ENCODE assay signal across 18 cellular contexts in genomic region chr6:163942790-163943189, GRCh38.
DNase-seq lines count a peak whose midpoint lies in the region; TF ChIP-seq lines count a peak whose summit lies in the region.
"Had no signal": no experiment of that assay in that cellular context is flagged by ENCODE, and none has a peak within 500 bp of the region (broad histone marks: within the 10 kb centered on the region; RNA-seq: fewer than 3 reads in every experiment).

No MANE protein-coding gene starts in this region.

- H3K4me1 Mint-ChIP-seq in H9 (peaks cover 74 to 81% of the 10 kb centered on the region in 2 experiments), progenitor cell of endocrine pancreas (ENCODE audit: low read depth) (peaks cover 9% of the 10 kb centered on the region), HFFc6 (ENCODE audit: low read depth) (peaks cover 7% of the 10 kb centered on the region; the same call in 1 of the 2 replicates)

- no CpG with 5 or more reads among the region's 3 CpGs for WGBS in H9 (ENCODE audit: extremely low coverage, insufficient read length, low lambda C conversion rate)
- WGBS in neuronal stem cell (ENCODE audit: extremely low coverage in 2 of 2, insufficient read length in 2 of 2, insufficient replicate concordance in 1 of 2), 2 donors, result no CpG with 5 or more reads among the region's 3 CpGs
- WGBS in spleen, 5 donors, result 43 to 55% (median 51%) methylated on average over 3 of the region's 3 CpGs

- H3K79me1 ChIP-seq in H9 (ENCODE audit: insufficient read depth, low read depth, low read length, poor library complexity, severe bottlenecking), result no peaks in the 10 kb centered on the region
- H3K79me1 ChIP-seq in neuronal stem cell (ENCODE audit: low read depth, low read length), result no peaks in the 10 kb centered on the region

- H3K4ac ChIP-seq in H9 (ENCODE audit: low read depth, low read length) (no peak overlapping the region), neuronal stem cell (ENCODE audit: low read length) (no peak overlapping the region)

- H3K27me3 Mint-ChIP-seq in H9 (ENCODE audit: low read depth), result peaks cover 1% of the 10 kb centered on the region; the same call in 1 of the 2 replicates
- H3K27me3 Mint-ChIP-seq in progenitor cell of endocrine pancreas, result peaks cover 50% of the 10 kb centered on the region
- peaks cover 15% of the 10 kb centered on the region for H3K27me3 Mint-ChIP-seq in HFFc6 (ENCODE audit: insufficient read depth)

- no peak overlapping the region for H3K4me2 ChIP-seq in H9 (ENCODE audit: insufficient read depth, insufficient read length, low read length)
- no peak overlapping the region for H3K4me2 ChIP-seq in neuronal stem cell (ENCODE audit: insufficient read depth, low read length, poor library complexity, severe bottlenecking)

- H2AK5ac ChIP-seq in H9 (ENCODE audit: insufficient read length, low read length) (no peak overlapping the region), neuronal stem cell (ENCODE audit: low read depth, low read length) (no peak overlapping the region)

- H3K27me3 ChIP-seq in H9 (ENCODE audit: insufficient read depth, low read length) (no peaks in the 10 kb centered on the region), iPS-20b (ENCODE audit: insufficient read depth, low read length) (no peaks in the 10 kb centered on the region), neuronal stem cell (ENCODE audit: control insufficient read depth in 3 of 3, insufficient read depth in 3 of 3, low read depth in 1 of 3, low read length in 3 of 3) (no peaks in the 10 kb centered on the region), spleen (replicated peaks in 1 of 7) (peaks cover 0 to 23% (median 0%) of the 10 kb centered on the region in 7 donors)
- H3K27me3 ChIP-seq: Peyer's patch, SJCRH30 had no signal

- H2BK20ac ChIP-seq in H9 (ENCODE audit: low read depth, low read length, poor library complexity, severe bottlenecking), result no peak overlapping the region

- H4K5ac ChIP-seq in H9 (ENCODE audit: insufficient read length, low read depth, low read length), result no peak overlapping the region

- H3K18ac ChIP-seq in H9 (ENCODE audit: insufficient read length, low read depth, low read length) (no peak overlapping the region), neuronal stem cell (ENCODE audit: low read length) (no peak overlapping the region)

- H3K4me3 Mint-ChIP-seq in H9 (peak overlapping the region in 1 of 2 experiments; percentile 68; a peak in 1 of 5 replicates), progenitor cell of endocrine pancreas (ENCODE audit: low read depth) (no peak overlapping the region), HFFc6 (no peak overlapping the region)
- H3K4me3 Mint-ChIP-seq: CD8-positive, alpha-beta memory T cell had no signal

- H3K36me3 ChIP-seq in iPS-20b (ENCODE audit: insufficient read depth, low read depth, low read length) (no peaks in the 10 kb centered on the region), neuronal stem cell (replicated peaks in 1 of 2; ENCODE audit: control insufficient read depth in 2 of 2, insufficient read depth in 2 of 2, low read length in 2 of 2) (no peaks in the 10 kb centered on the region), spleen (no peaks in the 10 kb centered on the region)
- H3K36me3 ChIP-seq: Peyer's patch, SJCRH30 had no signal

- peak overlapping the region in 2 of 3 experiments; percentile 95 to 99; a peak in 4 of 7 replicates for H3K27ac Mint-ChIP-seq in H9
- H3K27ac Mint-ChIP-seq in progenitor cell of endocrine pancreas, result no peak overlapping the region
- no peak overlapping the region for H3K27ac Mint-ChIP-seq in HFFc6

- H4K91ac ChIP-seq in H9 (ENCODE audit: insufficient read length, low read depth, low read length), result no peak overlapping the region
- no peak overlapping the region for H4K91ac ChIP-seq in neuronal stem cell (ENCODE audit: low read depth, low read length, poor library complexity)

- H3K9me3 ChIP-seq in H9 (ENCODE audit: control insufficient read depth, low read depth, low read length) (no peaks in the 10 kb centered on the region), iPS-20b (ENCODE audit: insufficient read depth, low read depth, low read length) (no peaks in the 10 kb centered on the region), neuronal stem cell (replicated peaks in 1 of 2; ENCODE audit: control insufficient read depth in 2 of 2, insufficient read depth in 1 of 2, low read depth in 1 of 2, low read length in 2 of 2) (no peaks in the 10 kb centered on the region), spleen (no peaks in the 10 kb centered on the region)
- H3K9me3 ChIP-seq: Peyer's patch, SJCRH30 had no signal

- H4K20me1 ChIP-seq in H9 (ENCODE audit: control insufficient read depth, insufficient read depth, insufficient read length), result no peaks in the 10 kb centered on the region

- TF ChIP-seq CTCF in H9 (conservative IDR thresholded peaks at IDR 0.05) (no peak), progenitor cell of endocrine pancreas (IDR thresholded peaks at IDR 0.05; ENCODE audit: unreplicated experiment) (no peak), HFFc6 (IDR thresholded peaks at IDR 0.05) (no peak), spleen (IDR thresholded peaks at IDR 0.05 in 8 of 11, conservative IDR thresholded peaks at IDR 0.05 in 3 of 11) (no peak)

- H3K56ac ChIP-seq in H9 (ENCODE audit: insufficient read length, low read depth, low read length), result no peak overlapping the region

- peak overlapping the region; percentile 64; the same call in 1 of the 2 replicates for H3K4me3 ChIP-seq in iPS-20b (ENCODE audit: low read length)
- no peak overlapping the region for H3K4me3 ChIP-seq in neuronal stem cell (ENCODE audit: low read length in 2 of 2)
- H3K4me3 ChIP-seq in spleen, result no peak overlapping the region
- H3K4me3 ChIP-seq: Peyer's patch had no signal

- H3K9me3 Mint-ChIP-seq in H9 (peaks cover 2 to 3% of the 10 kb centered on the region in 2 experiments; a peak in 4 of 5 replicates), progenitor cell of endocrine pancreas (ENCODE audit: low read depth) (no peaks in the 10 kb centered on the region), HFFc6 (peaks cover 8% of the 10 kb centered on the region; the same call in 1 of the 2 replicates)
- H3K9me3 Mint-ChIP-seq: CD8-positive, alpha-beta memory T cell had no signal

- H2BK120ac ChIP-seq in H9 (ENCODE audit: low read depth, low read length, poor library complexity, severe bottlenecking) (no peak overlapping the region), neuronal stem cell (ENCODE audit: low read depth, low read length) (no peak overlapping the region)

- H3K23me2 ChIP-seq in H9 (ENCODE audit: insufficient read length, low read depth, low read length, poor library complexity, severe bottlenecking), result peaks cover 4% of the 10 kb centered on the region

- no peak overlapping the region for H3K9ac ChIP-seq in H9 (ENCODE audit: extremely low read depth, insufficient read length, low read length)
- no peak overlapping the region for H3K9ac ChIP-seq in iPS-20b (ENCODE audit: low read depth, low read length)
- no peak overlapping the region for H3K9ac ChIP-seq in neuronal stem cell (ENCODE audit: low read depth, low read length, poor library complexity)

- TF ChIP-seq POLR2A in spleen (IDR thresholded peaks at IDR 0.05), result no peak

- H2BK12ac ChIP-seq in H9 (ENCODE audit: insufficient read length, low read depth, low read length) (no peak overlapping the region), neuronal stem cell (ENCODE audit: low read length) (no peak overlapping the region)

- no peak overlapping the region for H3T11ph ChIP-seq in H9 (ENCODE audit: low read length)

- peaks cover 6% of the 10 kb centered on the region; the same call in 1 of the 2 replicates for H3K4me1 ChIP-seq in H9 (ENCODE audit: insufficient read depth, low read length)
- peaks cover 46% of the 10 kb centered on the region for H3K4me1 ChIP-seq in iPS-20b (ENCODE audit: insufficient read depth, low read length)
- H3K4me1 ChIP-seq in neuronal stem cell (ENCODE audit: control insufficient read depth in 2 of 2, insufficient read depth in 1 of 2, low read depth in 1 of 2, low read length in 2 of 2), result peaks cover 30 to 62% of the 10 kb centered on the region in 2 donors
- H3K4me1 ChIP-seq in spleen, result peaks cover 0 to 9% (median 0%) of the 10 kb centered on the region in 6 donors
- H3K4me1 ChIP-seq: Peyer's patch had no signal

- H3K36me3 Mint-ChIP-seq in H9 (ENCODE audit: insufficient read depth in 1 of 3, low read depth in 3 of 3) (0 out of 7 replicates have a peak, but pooled peaks cover 0 to 3% (median 0%) of the 10 kb centered on the region in 3 experiments), progenitor cell of endocrine pancreas (ENCODE audit: insufficient read depth) (no peaks in the 10 kb centered on the region), HFFc6 (ENCODE audit: low read depth) (no peaks in the 10 kb centered on the region)
- H3K36me3 Mint-ChIP-seq: CD8-positive, alpha-beta memory T cell had no signal

- H3K79me2 ChIP-seq in H9 (ENCODE audit: insufficient read depth, low read length), result no peaks in the 10 kb centered on the region

- H4K8ac ChIP-seq in H9 (replicated peaks; ENCODE audit: insufficient read length, low read depth, low read length), result no peak overlapping the region
- no peak overlapping the region for H4K8ac ChIP-seq in neuronal stem cell (ENCODE audit: low read depth, low read length)

- no peak overlapping the region for H2BK15ac ChIP-seq in H9 (ENCODE audit: low read depth, low read length)
- no peak overlapping the region for H2BK15ac ChIP-seq in neuronal stem cell (ENCODE audit: low read length)

- H2BK5ac ChIP-seq in H9 (ENCODE audit: insufficient read length, low read length) (no peak overlapping the region), neuronal stem cell (ENCODE audit: low read length) (no peak overlapping the region)

- H2AFZ ChIP-seq in H9 (ENCODE audit: low read length) (no peak overlapping the region), neuronal stem cell (ENCODE audit: low read length) (no peak overlapping the region)

- intact Hi-C loops in spleen (cut with DNase I; ENCODE audit: low total_unique reads), result no loop called here

- H3K23ac ChIP-seq in H9 (ENCODE audit: insufficient read length, low read depth, low read length) (no peak overlapping the region), neuronal stem cell (ENCODE audit: low read depth, low read length, poor library complexity) (no peak overlapping the region)

- DNase-seq in H9, result no peak
- DNase-seq in neuronal stem cell (ENCODE audit: low spot score), result no peak
- DNase-seq in progenitor cell of endocrine pancreas (ENCODE audit: low spot score, unreplicated experiment), result no peak
- no peak for DNase-seq in HFFc6
- DNase-seq in spleen, result no peak
- DNase-seq: Calu3; CD8-positive, alpha-beta memory T cell; DMS153; KG1; NCI-H1105 treated with DMSO at 0.1 percent for 48 hours; NCI-H2029 treated with DMSO at 0.1 percent for 48 hours; NCI-H2171; NCI-H524 treated with DMSO at 0.1 percent for 48 hours; Peyer's patch; SJCRH30 had no signal

- H3K27ac ChIP-seq in H9 (ENCODE audit: insufficient read length, low read depth, low read length) (no peak overlapping the region), angular gyrus (ENCODE audit: low read depth, low read length) (peak overlapping the region; percentile 5), iPS-20b (ENCODE audit: low read length) (no peak overlapping the region), neuronal stem cell (replicated peaks; ENCODE audit: low read length) (peak overlapping the region; percentile 98), spleen (no peak overlapping the region)
- H3K27ac ChIP-seq: C4-2B, Peyer's patch, SJCRH30 had no signal

- H3K14ac ChIP-seq in H9 (ENCODE audit: insufficient read depth, low read length), result no peak overlapping the region
- H3K14ac ChIP-seq in neuronal stem cell (ENCODE audit: low read length), result no peak overlapping the region

Comparison
In these comparisons a context has a peak if more than half of its experiments do, and no peak if none do; other contexts are left out.
1. H3K27ac ChIP-seq: peak in angular gyrus (single experiment) and neuronal stem cell (single experiment); none in H9 (single experiment), iPS-20b (single experiment) and spleen (0 of 8).
2. H3K27ac Mint-ChIP-seq: peak in H9 (2 of 3); none in progenitor cell of endocrine pancreas (single experiment) and HFFc6 (single experiment).